Comparison of ENCODE assay signal across 8 cellular contexts in the genomic region with DNA sequence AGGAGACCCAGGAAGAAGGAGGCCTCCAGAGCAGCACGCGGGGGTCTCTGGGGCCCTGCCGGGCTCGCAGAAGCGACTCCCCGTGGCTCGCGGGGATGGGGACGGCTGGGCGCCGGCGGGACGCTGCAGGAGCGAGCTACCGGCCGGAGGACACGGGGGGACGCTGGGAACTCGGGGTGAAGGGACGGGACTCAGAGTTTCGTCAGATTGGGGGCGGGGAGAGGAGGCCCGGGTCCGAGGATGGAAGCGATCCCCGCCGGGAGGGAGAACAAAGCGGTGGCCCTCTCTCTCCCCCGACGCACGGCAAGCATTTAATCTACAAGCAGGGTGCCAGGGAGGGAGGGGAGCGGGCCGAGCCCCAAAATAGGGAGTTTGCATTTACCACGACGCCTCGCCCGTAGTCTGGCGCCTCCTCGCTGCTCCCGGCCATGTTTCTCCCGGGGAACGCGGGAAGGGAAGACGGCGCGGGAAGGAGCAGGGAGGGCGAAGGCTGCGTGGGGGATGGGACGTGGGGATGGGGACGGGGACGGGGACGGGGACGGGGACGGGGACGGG. TPM values are rescaled to one million over a fixed set of nuclear protein-coding genes. Genes with fewer than 3 reads are reported as not detected.
DNase-seq lines count a peak whose midpoint lies in the region; ATAC-seq and TF ChIP-seq lines count a peak whose summit lies in the region.

A gene with protein sequence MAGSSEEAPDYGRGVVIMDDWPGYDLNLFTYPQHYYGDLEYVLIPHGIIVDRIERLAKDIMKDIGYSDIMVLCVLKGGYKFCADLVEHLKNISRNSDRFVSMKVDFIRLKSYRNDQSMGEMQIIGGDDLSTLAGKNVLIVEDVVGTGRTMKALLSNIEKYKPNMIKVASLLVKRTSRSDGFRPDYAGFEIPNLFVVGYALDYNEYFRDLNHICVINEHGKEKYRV (minus strand): TSS at position 461 of the 555 bp plus-strand sequence. CDS start 31 bp downstream, at position 430.

- H3K56ac ChIP-seq in IMR-90 (ENCODE audit: extremely low read depth, insufficient read depth, low read length): peak within 1 kb of the TSS; percentile 62

- peak within 1 kb of the TSS; percentile 97 for H4K91ac ChIP-seq in IMR-90 (ENCODE audit: insufficient read depth, low read depth, low read length)

- H3K36me3 ChIP-seq in DND-41 (ENCODE audit: insufficient read depth, low read length): no peaks in the 10 kb centered on the region
- H3K36me3 ChIP-seq in IMR-90 (ENCODE audit: control insufficient read depth, insufficient read depth, low read length): no peaks in the 10 kb centered on the region
- H3K36me3 ChIP-seq in aorta (ENCODE audit: control insufficient read depth in 1 of 2, insufficient read depth in 2 of 2, low read length in 1 of 2): no peaks in the 10 kb centered on the region

- H3K9me3 Mint-ChIP-seq in nephron: no peaks in the 10 kb centered on the region

- H3K36me3 Mint-ChIP-seq in nephron (ENCODE audit: low read depth): no peaks in the 10 kb centered on the region

- DNase-seq in DND-41 (no peak), IMR-90 (no peak), fibroblast of peridontal ligament (ENCODE audit: extremely low read depth) (peak; percentile 37), aorta (peak; percentile 63 to 80)
- peak; percentile 69 for DNase-seq in activated CD8-positive, alpha-beta memory T cell treated with anti-CD3 and anti-CD28 coated beads, Interleukin-2, amount 50 U/mL, for 48 hours

- no peak for TF ChIP-seq POLR2A in IMR-90 (IDR thresholded peaks at IDR 0.05; ENCODE audit: low read depth, low read length)

- H3K9ac ChIP-seq in DND-41 (ENCODE audit: low read depth, low read length): peak within 1 kb of the TSS; percentile 72
- peak within 1 kb of the TSS; percentile 84 for H3K9ac ChIP-seq in IMR-90 (ENCODE audit: low read depth, low read length)

- H3K9me3 ChIP-seq in DND-41 (ENCODE audit: insufficient read depth, low read length, severe bottlenecking) (no peaks in the 10 kb centered on the region), IMR-90 (ENCODE audit: control insufficient read depth, insufficient read depth, low read length) (no peaks in the 10 kb centered on the region), aorta (ENCODE audit: control insufficient read depth, low read length) (no peaks in the 10 kb centered on the region)

- intact Hi-C loops in IMR-90 (cut with micrococcal nuclease): loop anchor here (2.0 to 5.0 kb wide), 2 partner anchors 60 to 227 kb away; no protein-coding TSS in a partner anchor
- intact Hi-C loops in aorta (cut with DNase I): loop anchor here in 1 of 2 donors (10.0 kb wide), 1 partner anchor 227 kb away; a partner anchor contains a TSS

- H3K27ac Mint-ChIP-seq in nephron: peak within 1 kb of the TSS; percentile 97 to 99 (median 97)

- peak within 1 kb of the TSS; percentile 56 for H2BK5ac ChIP-seq in IMR-90 (ENCODE audit: low read depth, low read length, poor library complexity, severe bottlenecking)

- peak within 1 kb of the TSS; percentile 93 for H4K5ac ChIP-seq in IMR-90 (ENCODE audit: low read depth, low read length)

- peaks cover 6 to 31% of the 10 kb centered on the region in 2 experiments; a peak in 3 of 4 replicates for H3K79me1 ChIP-seq in IMR-90 (ENCODE audit: low read depth in 1 of 2, low read length in 2 of 2)

- no TSS peak for BruUV-seq in IMR-90 (replicated peaks; lab: Mats Ljungman, UMichigan)

- H3K27me3 Mint-ChIP-seq in nephron (ENCODE audit: low read depth): no peaks in the 10 kb centered on the region

- ATAC-seq in DND-41 (ENCODE audit: insufficient read depth, low read depth): peak; percentile 30
- peak; percentile 17 for ATAC-seq in GM19468 (IDR thresholded peaks at IDR 0.05; ENCODE audit: extremely low read depth, unreplicated experiment)
- ATAC-seq in IMR-90 (ENCODE audit: low read depth): peak; percentile 66
- ATAC-seq in aorta (ENCODE audit: low FRiP score): peak; percentile 58
- no peak for ATAC-seq in GM18873 (IDR thresholded peaks at IDR 0.05; ENCODE audit: low FRiP score, unreplicated experiment)

- dilution Hi-C loops in IMR-90 (cut with HindIII; ENCODE audit: low sequenced_read_pairs, unreplicated experiment): no loop called here

- H3K4me3 ChIP-seq in DND-41 (ENCODE audit: low read depth in 1 of 2, low read length in 2 of 2): peak within 1 kb of the TSS; percentile 8 to 65; a peak in 3 of 4 replicates
- peak within 1 kb of the TSS; percentile 41 for H3K4me3 ChIP-seq in IMR-90 (ENCODE audit: insufficient read depth, low read depth, low read length)
- peak within 1 kb of the TSS; percentile 58 to 66 for H3K4me3 ChIP-seq in aorta (ENCODE audit: low read length in 2 of 2)

- H3K18ac ChIP-seq in IMR-90 (ENCODE audit: low read depth, low read length): peak within 1 kb of the TSS; percentile 87

- H3K4me1 Mint-ChIP-seq in nephron: peaks cover 30% of the 10 kb centered on the region

- peak within 1 kb of the TSS; percentile 93 to 97 for H4K8ac ChIP-seq in IMR-90 (ENCODE audit: low read depth in 2 of 2, low read length in 2 of 2)

- peak within 1 kb of the TSS; percentile 87 for H3K23ac ChIP-seq in IMR-90 (ENCODE audit: low read depth, low read length)

- H3K27ac ChIP-seq in DND-41 (ENCODE audit: low read length) (peak within 1 kb of the TSS; percentile 76), IMR-90 (ENCODE audit: insufficient read depth, low read length) (peak within 1 kb of the TSS; percentile 84), aorta (ENCODE audit: low read depth in 1 of 2, low read length in 2 of 2) (no peak within 1 kb of the TSS)

- peak within 1 kb of the TSS; percentile 94 for H3K4ac ChIP-seq in IMR-90 (ENCODE audit: low read depth, low read length)

- peak within 1 kb of the TSS; percentile 67 for H2AK5ac ChIP-seq in IMR-90 (ENCODE audit: low read depth, low read length)

- H4K20me1 ChIP-seq in DND-41 (ENCODE audit: insufficient read depth, low read length) (no peaks in the 10 kb centered on the region), IMR-90 (ENCODE audit: insufficient read depth, low read length) (no peaks in the 10 kb centered on the region)

- POLR2A ChIA-PET in IMR-90 (lab: Charles Lee; ENCODE audit: unreplicated experiment): interaction anchor here (0.6 kb wide), 1 partner anchor 304 kb away, joined by 3 read pairs; no protein-coding TSS in a partner anchor

- peak within 1 kb of the TSS; percentile 61; the same call in 2 of the 3 replicates for H2BK15ac ChIP-seq in IMR-90 (ENCODE audit: low read depth, low read length)

- TF ChIP-seq CTCF in DND-41 (IDR thresholded peaks at IDR 0.05; ENCODE audit: borderline replicate concordance, extremely low read depth, low read length, poor library complexity, severe bottlenecking): no peak
- no peak for TF ChIP-seq CTCF in IMR-90 (conservative IDR thresholded peaks at IDR 0.05; ENCODE audit: low read depth, low read length)
- TF ChIP-seq CTCF in nephron (IDR thresholded peaks at IDR 0.05; ENCODE audit: unreplicated experiment in 3 of 3): peak in 1 of 3 experiments; percentile 29

- peak within 1 kb of the TSS; percentile 84 for H2AFZ ChIP-seq in DND-41 (ENCODE audit: low read depth, low read length)
- H2AFZ ChIP-seq in IMR-90 (replicated peaks; ENCODE audit: low read length, poor library complexity): peak within 1 kb of the TSS; percentile 96

- no peak for TF ChIP-seq RAD21 in IMR-90 (IDR thresholded peaks at IDR 0.05; ENCODE audit: low read length)

- peaks cover 26% of the 10 kb centered on the region for H3K4me1 ChIP-seq in DND-41 (ENCODE audit: insufficient read depth, low read length)
- peaks cover 27% of the 10 kb centered on the region for H3K4me1 ChIP-seq in IMR-90 (ENCODE audit: control insufficient read depth, insufficient read depth, low read length)
- H3K4me1 ChIP-seq in aorta (ENCODE audit: control insufficient read depth in 1 of 2, insufficient read depth in 2 of 2, low read length in 2 of 2): no peaks in the 10 kb centered on the region

- H3K27me3 ChIP-seq in DND-41 (ENCODE audit: insufficient read depth, low read length, poor library complexity) (no peaks in the 10 kb centered on the region), IMR-90 (ENCODE audit: control insufficient read depth, insufficient read depth, low read length) (no peaks in the 10 kb centered on the region), aorta (ENCODE audit: control insufficient read depth in 1 of 2, insufficient read depth in 2 of 2, low read length in 1 of 2) (no peaks in the 10 kb centered on the region)

- H3K4me3 Mint-ChIP-seq in nephron: peak within 1 kb of the TSS; percentile 90 to 93 (median 93)

- peak within 1 kb of the TSS; percentile 97 for H2AK9ac ChIP-seq in IMR-90 (replicated peaks; ENCODE audit: low read depth, low read length, poor library complexity)

- in situ Hi-C loops in IMR-90 (cut with MboI; ENCODE audit: low sequenced_read_pairs): loop anchor here (25.0 kb wide), 1 partner anchor 240 kb away; a partner anchor contains a TSS

- peaks cover 12% of the 10 kb centered on the region for H3K9me1 ChIP-seq in IMR-90 (ENCODE audit: insufficient read depth, low read length)

- H3K4me2 ChIP-seq in DND-41 (ENCODE audit: insufficient read depth, low read length) (peak within 1 kb of the TSS; percentile 86), IMR-90 (ENCODE audit: low read depth, low read length) (peak within 1 kb of the TSS; percentile 83)

- no peaks in the 10 kb centered on the region for H3K79me2 ChIP-seq in DND-41 (ENCODE audit: insufficient read depth, low read length)

- CTCF ChIA-PET in IMR-90 (lab: Yijun Ruan, JAX): interaction anchor here (0.6 kb wide), 1 partner anchor 34 kb away, joined by 3 read pairs; no protein-coding TSS in a partner anchor

- 0% methylated on average over 5 of the region's 55 CpGs; no CpG with 5 or more reads in 1 of the 2 experiments for WGBS in IMR-90 (ENCODE audit: extremely low coverage in 2 of 2, insufficient read length in 1 of 2), 2 experiments
- WGBS in aorta, 2 donors: 2% methylated on average over 34 to 55 of the region's 55 CpGs

- H2BK20ac ChIP-seq in IMR-90 (ENCODE audit: low read depth, low read length): peak within 1 kb of the TSS; percentile 71

- peak within 1 kb of the TSS; percentile 96 for H3K14ac ChIP-seq in IMR-90 (replicated peaks; ENCODE audit: low read depth, low read length)

- peak within 1 kb of the TSS; percentile 95 for H2BK120ac ChIP-seq in IMR-90 (ENCODE audit: low read depth, low read length)

TF ChIP-seq in IMR-90, 13 proteins besides CTCF, POLR2A, EP300 and RAD21:
- TF ChIP-seq SMC3 (IDR thresholded peaks at IDR 0.05; ENCODE audit: low read depth, low read length) (no peak), RFX5 (IDR thresholded peaks at IDR 0.05; ENCODE audit: low read depth, low read length) (no peak), BHLHE40 (IDR thresholded peaks at IDR 0.05; ENCODE audit: low read depth, low read length) (no peak)

RNA-seq across cellular contexts. Expression of the gene that starts here (rescaled TPM):
- total RNA-seq in IMR-90 (2012; rRNA removed) (17.9 and 24.2 TPM in 2 replicates), aorta (1 to 10 TPM; 3.1 to 9.2 TPM)
- polyA plus RNA-seq in IMR-90 (2012; rRNA removed) (11.9 and 12.3 TPM in 2 replicates), aorta (10 to 100 TPM; 14.4 to 15.7 TPM)
- polyA plus RNA-seq in IMR-90 (2012; cell fraction: cytosol; rRNA removed): 2.3 and 2.7 TPM in 2 replicates
- polyA plus RNA-seq in IMR-90 (2012; cell fraction: nucleus; rRNA removed; ENCODE audit: low replicate concordance): 1.1 and 12.1 TPM in 2 replicates

Comparison
In these comparisons a context has a peak if more than half of its experiments do, and no peak if none do; other contexts are left out.
1. DNase-seq: peak in activated CD8-positive, alpha-beta memory T cell treated with anti-CD3 and anti-CD28 coated beads, Interleukin-2, amount 50 U/mL, for 48 hours (single experiment), fibroblast of peridontal ligament (single experiment) and aorta (2 of 2); none in DND-41 (single experiment) and IMR-90 (single experiment).
2. H3K27ac ChIP-seq: peak in DND-41 (single experiment) and IMR-90 (single experiment); none in aorta (0 of 2).
3. Peak in every context shown above with its lines, with median percentiles within 50 percentile points of each other: H3K4me3 ChIP-seq.